8 cellular contexts compared by ENCODE assay signal in genomic region chr9:98974994-98975712, GRCh38. TPM values are rescaled to one million over a fixed set of nuclear protein-coding genes. Genes with fewer than 3 reads are reported as not detected.
A peak's percentile ranks its signal among the peaks of the same experiment; 100 is the strongest.
DNase-seq lines count a peak whose midpoint lies in the region; ATAC-seq and TF ChIP-seq lines count a peak whose summit lies in the region.

No MANE protein-coding gene starts in this region.

- TF ChIP-seq CTCF in epithelial cell of proximal tubule (conservative IDR thresholded peaks at IDR 0.05; ENCODE audit: low read depth, low read length): peak; percentile 99

- peaks cover 8 to 10% of the 10 kb centered on the region in 2 donors for H3K4me1 ChIP-seq in mucosa of rectum (ENCODE audit: control insufficient read depth in 2 of 2, insufficient read depth in 2 of 2, low read length in 2 of 2)

- H3K27ac ChIP-seq in mucosa of rectum (ENCODE audit: low read depth in 2 of 2, low read length in 2 of 2): no peak overlapping the region

- H3K4me3 ChIP-seq in epithelial cell of proximal tubule (ENCODE audit: low read depth, low read length) (no peak overlapping the region), mucosa of rectum (ENCODE audit: low read length in 2 of 2) (peak overlapping the region; percentile 9 to 61)

- ATAC-seq in GM19372 (IDR thresholded peaks at IDR 0.05; ENCODE audit: low read depth, unreplicated experiment): peak; percentile 85
- peak; percentile 75 for ATAC-seq in HG03469 (IDR thresholded peaks at IDR 0.05; ENCODE audit: unreplicated experiment)

- H3K36me3 ChIP-seq in mucosa of rectum (ENCODE audit: control insufficient read depth in 2 of 2, insufficient read depth in 2 of 2, low read length in 2 of 2): no peaks in the 10 kb centered on the region

- no peaks in the 10 kb centered on the region for H3K9me3 ChIP-seq in mucosa of rectum (ENCODE audit: control insufficient read depth in 2 of 2, low read length in 2 of 2)

- peak; percentile 82 for DNase-seq in CD1c-positive myeloid dendritic cell (ENCODE audit: extremely low spot score)
- peak; percentile 48 for DNase-seq in NOMO-1 treated with DMSO at 0.1 percent for 48 hours (lab: John Stamatoyannopoulos, UW; ENCODE audit: unreplicated experiment)
- DNase-seq in activated CD8-positive, alpha-beta memory T cell treated with anti-CD3 and anti-CD28 coated beads, Interleukin-2, amount 50 U/mL, for 4 hours: peak; percentile 82
- no peak for DNase-seq in epithelial cell of proximal tubule (ENCODE audit: low read depth)
- DNase-seq in stimulated activated CD8-positive, alpha-beta memory T cell treated with anti-CD3 and anti-CD28 coated beads, Interleukin-4, amount 100 ng/mL, for 24 hours (ENCODE audit: low read depth): peak; percentile 68

- peaks cover 0 to 7% of the 10 kb centered on the region in 2 donors for H3K27me3 ChIP-seq in mucosa of rectum (ENCODE audit: control insufficient read depth in 2 of 2, insufficient read depth in 2 of 2, low read length in 2 of 2)

- H3K9ac ChIP-seq in mucosa of rectum (ENCODE audit: low read depth in 1 of 2, low read length in 2 of 2): peak overlapping the region in 1 of 2 donors; percentile 2

RNA-seq across cellular contexts. Expression of gene COL15A1, which starts 31.4 kb away (rescaled TPM):
- 0.06 and 0.22 TPM in 2 replicates for total RNA-seq in epithelial cell of proximal tubule
